ENCODE assay signal across 10 cellular contexts in the genomic region with DNA sequence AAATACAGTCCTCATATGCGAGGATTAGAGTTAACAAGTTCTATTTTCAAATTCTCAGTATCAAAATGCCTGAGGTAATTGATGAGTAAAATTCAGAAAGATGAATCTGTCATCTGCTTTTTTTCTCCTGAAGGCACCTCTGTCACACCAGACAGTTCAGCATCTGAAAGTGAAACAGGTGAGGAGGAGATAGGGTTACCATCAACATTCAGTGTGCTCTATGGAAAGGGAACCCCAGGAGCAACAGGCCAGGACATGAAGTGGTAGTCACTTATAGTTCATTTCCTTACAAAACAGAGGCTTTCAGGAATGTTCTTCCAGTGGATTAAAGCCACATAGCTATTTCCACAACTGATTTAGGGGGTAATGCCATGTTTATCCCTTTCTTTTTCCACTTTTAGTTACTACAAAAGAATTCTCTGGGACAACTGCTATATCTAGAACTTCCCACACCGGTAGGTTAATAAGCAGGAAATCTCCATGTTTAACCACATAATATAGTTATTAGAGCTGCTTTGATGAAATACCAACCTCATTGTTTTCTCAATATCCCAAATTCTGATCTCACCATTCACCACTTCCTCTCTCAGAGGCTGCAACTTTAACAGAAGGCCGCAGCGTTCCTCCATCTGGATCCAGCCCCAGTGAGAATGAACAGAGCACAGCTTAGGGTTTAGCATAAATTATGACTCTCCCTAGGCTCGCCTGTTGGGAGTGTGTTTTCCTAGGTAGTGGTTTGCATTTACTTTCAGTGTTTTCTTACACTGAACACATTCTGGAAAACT.
A peak's percentile ranks its signal among the peaks of the same experiment; 100 is the strongest.
DNase-seq lines count a peak whose midpoint lies in the region; ATAC-seq and TF ChIP-seq lines count a peak whose summit lies in the region.
"Had no signal": no experiment of that assay in that cellular context is flagged by ENCODE, and none has a peak within 500 bp of the region (broad histone marks: within the 10 kb centered on the region; RNA-seq: fewer than 3 reads in every experiment).

No MANE protein-coding gene starts in this region.

- H3K9me2 ChIP-seq in GM23248 (ENCODE audit: insufficient read depth), result no peaks in the 10 kb centered on the region

- in situ Hi-C loops in GM23248 (cut with MboI) (no loop called here), KBM-7 (cut with MboI; ENCODE audit: low pct_unique_long_range_greater_than_20kb, low sequenced_read_pairs) (no loop called here)

- no peak overlapping the region for H2AFZ ChIP-seq in GM23248

- no peak overlapping the region for H3K27ac Mint-ChIP-seq in endodermal cell
- H3K27ac Mint-ChIP-seq in endothelial cell (ENCODE audit: unreplicated experiment), result no peak overlapping the region

- DNase-seq in GM23248 (peak; percentile 29), KBM-7 (peak; percentile 42), fibroblast of pulmonary artery (ENCODE audit: low read depth) (peak; percentile 1), endodermal cell (no peak), endothelial cell (ENCODE audit: low spot score) (no peak), GOT3 (lab: John Stamatoyannopoulos, UW) (no peak)
- DNase-seq: DMS153, Right ventricle myocardium superior had no signal

- H3K27me3 ChIP-seq in GM23248 (replicated peaks; ENCODE audit: insufficient read depth) (no peaks in the 10 kb centered on the region), endodermal cell (ENCODE audit: control insufficient read depth, insufficient read depth, low read length, poor library complexity, severe bottlenecking) (no peaks in the 10 kb centered on the region)

- no peaks in the 10 kb centered on the region for H3F3A ChIP-seq in GM23248 (ENCODE audit: insufficient read depth)

- TF ChIP-seq CTCF in fibroblast of pulmonary artery (IDR thresholded peaks at IDR 0.05; ENCODE audit: low read length, missing control alignments) (no peak), endodermal cell (conservative IDR thresholded peaks at IDR 0.05) (no peak), endothelial cell (IDR thresholded peaks at IDR 0.05; ENCODE audit: unreplicated experiment) (no peak)

- ATAC-seq in GM18502 (IDR thresholded peaks at IDR 0.05; ENCODE audit: poor library complexity, unreplicated experiment) (peak; percentile 78), HG03025 (IDR thresholded peaks at IDR 0.05; ENCODE audit: low FRiP score, unreplicated experiment) (no peak)

- no peak overlapping the region for H3K27ac ChIP-seq in GM23248
- H3K27ac ChIP-seq in endodermal cell (ENCODE audit: low read depth, low read length), result no peak overlapping the region

- H3K9me3 ChIP-seq in GM23248 (ENCODE audit: low read depth), result no peaks in the 10 kb centered on the region
- no peaks in the 10 kb centered on the region for H3K9me3 ChIP-seq in endodermal cell (ENCODE audit: control insufficient read depth, low read length)

- H3K4me1 ChIP-seq in GM23248 (ENCODE audit: insufficient read depth) (no peaks in the 10 kb centered on the region), endodermal cell (ENCODE audit: control insufficient read depth, insufficient read depth, low read length) (peaks cover 9% of the 10 kb centered on the region)

- H3K9me3 Mint-ChIP-seq in endodermal cell (no peaks in the 10 kb centered on the region), endothelial cell (ENCODE audit: unreplicated experiment) (no peaks in the 10 kb centered on the region)

- H3K4me3 ChIP-seq in GM23248, result no peak overlapping the region
- no peak overlapping the region for H3K4me3 ChIP-seq in fibroblast of pulmonary artery (replicated peaks; ENCODE audit: low read depth, low read length)
- H3K4me3 ChIP-seq in endodermal cell (ENCODE audit: low read length), result no peak overlapping the region

- H4K20me1 ChIP-seq in GM23248 (ENCODE audit: insufficient read depth), result no peaks in the 10 kb centered on the region

- H3K4me3 Mint-ChIP-seq in endodermal cell (no peak overlapping the region), endothelial cell (ENCODE audit: unreplicated experiment) (no peak overlapping the region)

- H3K36me3 ChIP-seq in GM23248 (ENCODE audit: low read depth) (no peaks in the 10 kb centered on the region), endodermal cell (ENCODE audit: control insufficient read depth, insufficient read depth, low read length) (no peaks in the 10 kb centered on the region)

- H3K9ac ChIP-seq in GM23248, result no peak overlapping the region
- H3K9ac ChIP-seq in endodermal cell (ENCODE audit: extremely low read depth, low read length, poor library complexity, severe bottlenecking), result no peak overlapping the region

- H3K36me3 Mint-ChIP-seq in endodermal cell (ENCODE audit: low read depth), result no peaks in the 10 kb centered on the region
- H3K36me3 Mint-ChIP-seq in endothelial cell (ENCODE audit: low read depth, unreplicated experiment), result no peaks in the 10 kb centered on the region

- H3K4me1 Mint-ChIP-seq in endodermal cell (peaks cover 14% of the 10 kb centered on the region), endothelial cell (ENCODE audit: unreplicated experiment) (no peaks in the 10 kb centered on the region)

- no peak overlapping the region for H3K4me2 ChIP-seq in GM23248 (ENCODE audit: unreplicated experiment)

- H3K27me3 Mint-ChIP-seq in endodermal cell (ENCODE audit: insufficient read depth), result no peaks in the 10 kb centered on the region
- H3K27me3 Mint-ChIP-seq in endothelial cell (ENCODE audit: unreplicated experiment), result no peaks in the 10 kb centered on the region

- no peaks in the 10 kb centered on the region for H3K79me2 ChIP-seq in GM23248 (ENCODE audit: insufficient read depth)

- 9 to 17% methylated on average over 5 of the region's 5 CpGs for WGBS in GM23248 (ENCODE audit: low coverage in 1 of 2, low lambda C conversion rate in 2 of 2, missing lambda C conversion rate in 2 of 2), 2 experiments
- 83 to 92% methylated on average over 1 to 5 of the region's 5 CpGs for WGBS in endodermal cell (ENCODE audit: insufficient coverage in 1 of 2, insufficient read length in 1 of 2), 2 experiments

Comparison
In these comparisons a context has a peak if more than half of its experiments do, and no peak if none do; other contexts are left out.
1. DNase-seq: peak in GM23248 (single experiment), KBM-7 (single experiment) and fibroblast of pulmonary artery (single experiment); none in endodermal cell (single experiment), endothelial cell (single experiment) and GOT3 (single experiment).